ENCODE assay signal across 8 cellular contexts in the genomic region with DNA sequence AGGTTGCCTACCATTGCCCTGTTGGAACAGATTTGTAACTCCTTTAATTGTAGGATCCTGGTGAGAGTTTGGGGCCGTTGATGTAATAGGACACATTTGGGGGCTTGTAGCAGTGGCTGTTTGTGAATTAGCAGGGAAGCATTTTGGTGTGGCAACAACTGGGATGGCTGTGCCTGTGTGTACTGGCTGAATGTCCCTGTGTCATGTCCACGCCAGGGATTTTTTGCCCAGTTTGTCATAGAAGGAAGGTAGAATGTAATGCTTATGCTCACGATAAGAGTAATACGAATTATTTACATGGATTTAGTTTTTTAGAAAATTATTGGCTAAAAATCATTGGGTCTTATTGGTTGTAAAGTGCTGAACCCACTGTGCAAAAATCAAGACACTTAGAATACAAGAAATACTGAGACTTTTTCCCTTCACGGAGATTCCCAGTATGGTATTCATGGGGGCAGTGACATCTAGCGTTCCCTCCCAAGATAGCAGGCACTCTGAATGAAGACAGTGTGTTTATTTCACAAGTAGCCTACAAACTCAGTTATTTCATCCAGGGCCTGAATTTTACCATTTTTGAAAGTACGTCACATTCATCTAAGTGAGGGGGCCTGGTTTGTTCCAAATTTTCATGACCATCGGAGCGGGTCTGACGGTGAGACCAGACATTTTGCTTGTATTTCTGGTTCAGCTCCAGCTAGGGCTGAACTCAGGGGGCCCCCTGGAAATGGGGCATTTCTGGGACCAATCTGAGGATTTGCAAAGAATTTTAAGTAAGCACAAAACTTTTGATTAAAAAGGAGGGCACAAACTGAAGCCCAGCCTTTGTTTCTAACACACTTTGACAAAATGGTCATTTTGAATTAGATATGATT.
A peak's percentile ranks its signal among the peaks of the same experiment; 100 is the strongest.
DNase-seq lines count a peak whose midpoint lies in the region; ATAC-seq and TF ChIP-seq lines count a peak whose summit lies in the region.

No MANE protein-coding gene starts in this region.

- no peaks in the 10 kb centered on the region for H3K4me1 Mint-ChIP-seq in endodermal cell

- H3K27me3 ChIP-seq in Panc1 (ENCODE audit: control insufficient read depth, insufficient read depth, low read length), result no peaks in the 10 kb centered on the region
- H3K27me3 ChIP-seq in endodermal cell (ENCODE audit: control insufficient read depth, insufficient read depth, low read length, poor library complexity, severe bottlenecking), result no peaks in the 10 kb centered on the region
- H3K27me3 ChIP-seq in mesendoderm (ENCODE audit: insufficient read depth, low read length, poor library complexity), result no peaks in the 10 kb centered on the region

- no peaks in the 10 kb centered on the region for H3K79me1 ChIP-seq in mesendoderm (ENCODE audit: low read length)

- CTCF ChIA-PET in HEK293 (lab: Yijun Ruan, JAX), result interaction anchor here (0.6 to 1.7 kb wide), 8 partner anchors 15 to 543 kb away, joined by 3 to 5 read pairs (median 3); no protein-coding TSS in a partner anchor
- CTCF ChIA-PET in Panc1 (lab: Charles Lee), result no interaction called here

- H3K9me3 Mint-ChIP-seq in endodermal cell, result no peaks in the 10 kb centered on the region

- no peak overlapping the region for H3K9ac ChIP-seq in endodermal cell (ENCODE audit: extremely low read depth, low read length, poor library complexity, severe bottlenecking)
- H3K9ac ChIP-seq in mesendoderm (ENCODE audit: low read length), result no peak overlapping the region

- no peaks in the 10 kb centered on the region for H3K27me3 Mint-ChIP-seq in endodermal cell (ENCODE audit: insufficient read depth)

- no peak overlapping the region for H2BK5ac ChIP-seq in mesendoderm (ENCODE audit: low read length)

- intact Hi-C loops in Panc1 (cut with micrococcal nuclease; ENCODE audit: unreplicated experiment), result loop anchor here (2.0 to 10.0 kb wide), 3 partner anchors 304 to 480 kb away; no protein-coding TSS in a partner anchor

- POLR2A ChIA-PET in HEK293 (lab: Yijun Ruan, JAX) (no interaction called here), Panc1 (lab: Charles Lee) (no interaction called here)

- BruUV-seq in Panc1 (replicated peaks; lab: Mats Ljungman, UMichigan), result no TSS peak

- H3K9me3 ChIP-seq in HEK293 (ENCODE audit: control insufficient read depth, insufficient read depth, low read depth, low read length) (no peaks in the 10 kb centered on the region), Panc1 (ENCODE audit: control insufficient read depth, insufficient read depth, low read depth, low read length) (no peaks in the 10 kb centered on the region), endodermal cell (ENCODE audit: control insufficient read depth, low read length) (no peaks in the 10 kb centered on the region)

- no peaks in the 10 kb centered on the region for H3K36me3 Mint-ChIP-seq in endodermal cell (ENCODE audit: low read depth)

- no peak overlapping the region for H4K8ac ChIP-seq in mesendoderm (ENCODE audit: low read depth, low read length)

- H3K4me2 ChIP-seq in mesendoderm (ENCODE audit: low read length), result no peak overlapping the region

- H3K18ac ChIP-seq in mesendoderm (ENCODE audit: low read length), result no peak overlapping the region

- ATAC-seq in Panc1 (0 out of 2 replicates have a peak, but pooled peaks have one; percentile 63), HG02970 (IDR thresholded peaks at IDR 0.05; ENCODE audit: low FRiP score, unreplicated experiment) (no peak)

- no peak overlapping the region for H3K27ac Mint-ChIP-seq in endodermal cell

- no peak overlapping the region for H2BK15ac ChIP-seq in mesendoderm (replicated peaks; ENCODE audit: low read depth)

- H4K5ac ChIP-seq in mesendoderm (ENCODE audit: low read length), result no peak overlapping the region

- no peaks in the 10 kb centered on the region for H3K79me2 ChIP-seq in mesendoderm (ENCODE audit: control insufficient read depth, insufficient read depth, low read length)

- H3K56ac ChIP-seq in mesendoderm (ENCODE audit: low read length), result peak overlapping the region; percentile 5

- H3K23ac ChIP-seq in mesendoderm (ENCODE audit: low read length), result no peak overlapping the region

- no peak overlapping the region for H3K27ac ChIP-seq in HEK293 (ENCODE audit: extremely low read depth, low read depth, low read length)
- H3K27ac ChIP-seq in Panc1 (ENCODE audit: low read length), result no peak overlapping the region
- H3K27ac ChIP-seq in endodermal cell (ENCODE audit: low read depth, low read length), result no peak overlapping the region
- no peak overlapping the region for H3K27ac ChIP-seq in mesendoderm (ENCODE audit: low read depth, low read length)

- H3K36me3 ChIP-seq in HEK293 (ENCODE audit: control insufficient read depth in 2 of 2, insufficient read depth in 1 of 2, low read length in 2 of 2) (no peaks in the 10 kb centered on the region), Panc1 (ENCODE audit: control insufficient read depth, insufficient read depth, low read length) (no peaks in the 10 kb centered on the region), endodermal cell (ENCODE audit: control insufficient read depth, insufficient read depth, low read length) (no peaks in the 10 kb centered on the region), mesendoderm (ENCODE audit: control insufficient read depth, insufficient read depth, low read length) (no peaks in the 10 kb centered on the region)

- H3K4ac ChIP-seq in mesendoderm (ENCODE audit: low read depth, low read length), result no peak overlapping the region

- no peak overlapping the region for H3K4me3 Mint-ChIP-seq in endodermal cell

- in situ Hi-C loops in Panc1 (cut with HindIII; ENCODE audit: low pct_unique_long_range_greater_than_20kb, low sequenced_read_pairs), result no loop called here

- WGBS in endodermal cell (ENCODE audit: insufficient coverage in 1 of 2, insufficient read length in 1 of 2), 2 experiments, result 44 to 48% methylated on average over 9 to 10 of the region's 10 CpGs
- no CpG with 5 or more reads among the region's 10 CpGs for WGBS in mesendoderm (ENCODE audit: extremely low coverage, insufficient coverage, low lambda C conversion rate)

- DNase-seq in DMS 273 (lab: John Stamatoyannopoulos, UW; ENCODE audit: unreplicated experiment) (peak; percentile 60), DMS 273 treated with DMSO at 0.1 percent for 48 hours (lab: John Stamatoyannopoulos, UW) (no peak), Panc1 (ENCODE audit: low read depth, low spot score) (peak; percentile 24), endodermal cell (peak; percentile 84), mesendoderm (peak; percentile 60), activated gamma-delta T cell (lab: John Stamatoyannopoulos, UW) (no peak)

- no peak overlapping the region for H2BK120ac ChIP-seq in mesendoderm (ENCODE audit: low read depth, low read length)

- no peak overlapping the region for H3K4me3 ChIP-seq in HEK293 (ENCODE audit: low read depth, low read length)
- no peak overlapping the region for H3K4me3 ChIP-seq in Panc1 (ENCODE audit: low read depth in 2 of 2, low read length in 2 of 2)
- H3K4me3 ChIP-seq in endodermal cell (ENCODE audit: low read length), result no peak overlapping the region
- H3K4me3 ChIP-seq in mesendoderm (ENCODE audit: low read length), result no peak overlapping the region

- no peak overlapping the region for H2AK5ac ChIP-seq in mesendoderm (ENCODE audit: low read length)

- TF ChIP-seq CTCF in HEK293 (tag by site-specific recombination; IDR thresholded peaks at IDR 0.05) (peak; percentile 46; the same call in 1 of the 2 replicates), Panc1 (IDR thresholded peaks at IDR 0.05) (peak; percentile 80), endodermal cell (conservative IDR thresholded peaks at IDR 0.05) (peak; percentile 90)

- no peaks in the 10 kb centered on the region for H3K4me1 ChIP-seq in HEK293 (ENCODE audit: control insufficient read depth, insufficient read depth, low read length)
- H3K4me1 ChIP-seq in Panc1 (ENCODE audit: control insufficient read depth, insufficient read depth, low read length), result no peaks in the 10 kb centered on the region
- H3K4me1 ChIP-seq in endodermal cell (ENCODE audit: control insufficient read depth, insufficient read depth, low read length), result no peaks in the 10 kb centered on the region
- no peaks in the 10 kb centered on the region for H3K4me1 ChIP-seq in mesendoderm (ENCODE audit: control insufficient read depth, low read depth, low read length)

TF ChIP-seq in HEK293, 187 proteins besides CTCF, POLR2A, EP300 and RAD21:
- TF ChIP-seq ZNF654 (tag by site-specific recombination; IDR thresholded peaks at IDR 0.05; ENCODE audit: low read depth) (peak; percentile 95), PATZ1 (tag by site-specific recombination; IDR thresholded peaks at IDR 0.05) (no peak)

Comparison
In these comparisons a context has a peak if more than half of its experiments do, and no peak if none do; other contexts are left out.
1. DNase-seq: peak in DMS 273 (single experiment), Panc1 (single experiment), endodermal cell (single experiment) and mesendoderm (single experiment); none in DMS 273 treated with DMSO at 0.1 percent for 48 hours (single experiment) and activated gamma-delta T cell (single experiment).
2. Peak in every context shown above with its lines, with median percentiles within 50 percentile points of each other: CTCF ChIP-seq.